1 cellular context compared by ENCODE assay signal in the genomic region with DNA sequence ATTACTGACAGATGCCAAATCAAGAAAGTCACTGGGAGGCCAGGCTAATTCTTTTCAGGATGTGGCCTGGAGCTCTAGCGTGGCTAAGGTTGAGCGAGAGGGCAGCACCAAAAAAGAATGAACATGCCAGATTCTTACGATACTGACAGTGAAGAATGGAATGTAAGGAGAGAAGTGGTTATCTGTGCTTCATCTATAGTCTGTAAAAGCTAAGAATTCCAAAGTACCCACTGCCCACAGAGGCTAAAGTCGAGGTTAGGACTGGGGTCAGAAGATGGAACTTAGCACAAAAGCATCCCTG.
TF ChIP-seq lines count a peak whose summit lies in the region.

No MANE protein-coding gene starts in this region.

TF ChIP-seq in GM23338, 12 proteins besides CTCF, POLR2A, EP300 and RAD21:
- no peak for TF ChIP-seq NANOG (IDR thresholded peaks at IDR 0.05; ENCODE audit: borderline replicate concordance)
- no peak for TF ChIP-seq EZH2phosphoT487 (IDR thresholded peaks at IDR 0.05; ENCODE audit: unreplicated experiment)
- TF ChIP-seq JUNB (IDR thresholded peaks at IDR 0.05; ENCODE audit: unreplicated experiment) = no peak
- no peak for TF ChIP-seq ZNF331 (CRISPR knock-in tag; IDR thresholded peaks at IDR 0.05; ENCODE audit: low read depth)
- TF ChIP-seq POLR2AphosphoS5 (IDR thresholded peaks at IDR 0.05; ENCODE audit: low read depth) = no peak
- no peak for TF ChIP-seq EZH2 (IDR thresholded peaks at IDR 0.05; ENCODE audit: low read depth, unreplicated experiment)
- TF ChIP-seq ZNF114 (CRISPR knock-in tag; IDR thresholded peaks at IDR 0.05) = no peak
- TF ChIP-seq, protein P1, sequence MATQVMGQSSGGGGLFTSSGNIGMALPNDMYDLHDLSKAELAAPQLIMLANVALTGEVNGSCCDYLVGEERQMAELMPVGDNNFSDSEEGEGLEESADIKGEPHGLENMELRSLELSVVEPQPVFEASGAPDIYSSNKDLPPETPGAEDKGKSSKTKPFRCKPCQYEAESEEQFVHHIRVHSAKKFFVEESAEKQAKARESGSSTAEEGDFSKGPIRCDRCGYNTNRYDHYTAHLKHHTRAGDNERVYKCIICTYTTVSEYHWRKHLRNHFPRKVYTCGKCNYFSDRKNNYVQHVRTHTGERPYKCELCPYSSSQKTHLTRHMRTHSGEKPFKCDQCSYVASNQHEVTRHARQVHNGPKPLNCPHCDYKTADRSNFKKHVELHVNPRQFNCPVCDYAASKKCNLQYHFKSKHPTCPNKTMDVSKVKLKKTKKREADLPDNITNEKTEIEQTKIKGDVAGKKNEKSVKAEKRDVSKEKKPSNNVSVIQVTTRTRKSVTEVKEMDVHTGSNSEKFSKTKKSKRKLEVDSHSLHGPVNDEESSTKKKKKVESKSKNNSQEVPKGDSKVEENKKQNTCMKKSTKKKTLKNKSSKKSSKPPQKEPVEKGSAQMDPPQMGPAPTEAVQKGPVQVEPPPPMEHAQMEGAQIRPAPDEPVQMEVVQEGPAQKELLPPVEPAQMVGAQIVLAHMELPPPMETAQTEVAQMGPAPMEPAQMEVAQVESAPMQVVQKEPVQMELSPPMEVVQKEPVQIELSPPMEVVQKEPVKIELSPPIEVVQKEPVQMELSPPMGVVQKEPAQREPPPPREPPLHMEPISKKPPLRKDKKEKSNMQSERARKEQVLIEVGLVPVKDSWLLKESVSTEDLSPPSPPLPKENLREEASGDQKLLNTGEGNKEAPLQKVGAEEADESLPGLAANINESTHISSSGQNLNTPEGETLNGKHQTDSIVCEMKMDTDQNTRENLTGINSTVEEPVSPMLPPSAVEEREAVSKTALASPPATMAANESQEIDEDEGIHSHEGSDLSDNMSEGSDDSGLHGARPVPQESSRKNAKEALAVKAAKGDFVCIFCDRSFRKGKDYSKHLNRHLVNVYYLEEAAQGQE (IDR thresholded peaks at IDR 0.05; ENCODE audit: unreplicated experiment) = no peak
- no peak for TF ChIP-seq STAT1 (IDR thresholded peaks at IDR 0.05; ENCODE audit: unreplicated experiment)
- TF ChIP-seq, protein P2, sequence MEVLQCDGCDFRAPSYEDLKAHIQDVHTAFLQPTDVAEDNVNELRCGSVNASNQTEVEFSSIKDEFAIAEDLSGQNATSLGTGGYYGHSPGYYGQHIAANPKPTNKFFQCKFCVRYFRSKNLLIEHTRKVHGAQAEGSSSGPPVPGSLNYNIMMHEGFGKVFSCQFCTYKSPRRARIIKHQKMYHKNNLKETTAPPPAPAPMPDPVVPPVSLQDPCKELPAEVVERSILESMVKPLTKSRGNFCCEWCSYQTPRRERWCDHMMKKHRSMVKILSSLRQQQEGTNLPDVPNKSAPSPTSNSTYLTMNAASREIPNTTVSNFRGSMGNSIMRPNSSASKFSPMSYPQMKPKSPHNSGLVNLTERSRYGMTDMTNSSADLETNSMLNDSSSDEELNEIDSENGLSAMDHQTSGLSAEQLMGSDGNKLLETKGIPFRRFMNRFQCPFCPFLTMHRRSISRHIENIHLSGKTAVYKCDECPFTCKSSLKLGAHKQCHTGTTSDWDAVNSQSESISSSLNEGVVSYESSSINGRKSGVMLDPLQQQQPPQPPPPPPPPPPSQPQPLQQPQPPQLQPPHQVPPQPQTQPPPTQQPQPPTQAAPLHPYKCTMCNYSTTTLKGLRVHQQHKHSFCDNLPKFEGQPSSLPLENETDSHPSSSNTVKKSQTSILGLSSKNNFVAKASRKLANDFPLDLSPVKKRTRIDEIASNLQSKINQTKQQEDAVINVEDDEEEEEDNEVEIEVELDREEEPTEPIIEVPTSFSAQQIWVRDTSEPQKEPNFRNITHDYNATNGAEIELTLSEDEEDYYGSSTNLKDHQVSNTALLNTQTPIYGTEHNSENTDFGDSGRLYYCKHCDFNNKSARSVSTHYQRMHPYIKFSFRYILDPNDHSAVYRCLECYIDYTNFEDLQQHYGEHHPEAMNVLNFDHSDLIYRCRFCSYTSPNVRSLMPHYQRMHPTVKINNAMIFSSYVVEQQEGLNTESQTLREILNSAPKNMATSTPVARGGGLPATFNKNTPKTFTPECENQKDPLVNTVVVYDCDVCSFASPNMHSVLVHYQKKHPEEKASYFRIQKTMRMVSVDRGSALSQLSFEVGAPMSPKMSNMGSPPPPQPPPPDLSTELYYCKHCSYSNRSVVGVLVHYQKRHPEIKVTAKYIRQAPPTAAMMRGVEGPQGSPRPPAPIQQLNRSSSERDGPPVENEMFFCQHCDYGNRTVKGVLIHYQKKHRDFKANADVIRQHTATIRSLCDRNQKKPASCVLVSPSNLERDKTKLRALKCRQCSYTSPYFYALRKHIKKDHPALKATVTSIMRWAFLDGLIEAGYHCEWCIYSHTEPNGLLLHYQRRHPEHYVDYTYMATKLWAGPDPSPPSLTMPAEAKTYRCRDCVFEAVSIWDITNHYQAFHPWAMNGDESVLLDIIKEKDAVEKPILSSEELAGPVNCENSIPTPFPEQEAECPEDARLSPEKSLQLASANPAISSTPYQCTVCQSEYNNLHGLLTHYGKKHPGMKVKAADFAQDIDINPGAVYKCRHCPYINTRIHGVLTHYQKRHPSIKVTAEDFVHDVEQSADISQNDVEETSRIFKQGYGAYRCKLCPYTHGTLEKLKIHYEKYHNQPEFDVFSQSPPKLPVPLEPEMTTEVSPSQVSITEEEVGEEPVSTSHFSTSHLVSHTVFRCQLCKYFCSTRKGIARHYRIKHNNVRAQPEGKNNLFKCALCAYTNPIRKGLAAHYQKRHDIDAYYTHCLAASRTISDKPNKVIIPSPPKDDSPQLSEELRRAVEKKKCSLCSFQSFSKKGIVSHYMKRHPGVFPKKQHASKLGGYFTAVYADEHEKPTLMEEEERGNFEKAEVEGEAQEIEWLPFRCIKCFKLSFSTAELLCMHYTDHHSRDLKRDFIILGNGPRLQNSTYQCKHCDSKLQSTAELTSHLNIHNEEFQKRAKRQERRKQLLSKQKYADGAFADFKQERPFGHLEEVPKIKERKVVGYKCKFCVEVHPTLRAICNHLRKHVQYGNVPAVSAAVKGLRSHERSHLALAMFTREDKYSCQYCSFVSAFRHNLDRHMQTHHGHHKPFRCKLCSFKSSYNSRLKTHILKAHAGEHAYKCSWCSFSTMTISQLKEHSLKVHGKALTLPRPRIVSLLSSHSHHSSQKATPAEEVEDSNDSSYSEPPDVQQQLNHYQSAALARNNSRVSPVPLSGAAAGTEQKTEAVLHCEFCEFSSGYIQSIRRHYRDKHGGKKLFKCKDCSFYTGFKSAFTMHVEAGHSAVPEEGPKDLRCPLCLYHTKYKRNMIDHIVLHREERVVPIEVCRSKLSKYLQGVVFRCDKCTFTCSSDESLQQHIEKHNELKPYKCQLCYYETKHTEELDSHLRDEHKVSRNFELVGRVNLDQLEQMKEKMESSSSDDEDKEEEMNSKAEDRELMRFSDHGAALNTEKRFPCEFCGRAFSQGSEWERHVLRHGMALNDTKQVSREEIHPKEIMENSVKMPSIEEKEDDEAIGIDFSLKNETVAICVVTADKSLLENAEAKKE (CRISPR knock-in tag; IDR thresholded peaks at IDR 0.05) = no peak
- TF ChIP-seq, protein P3, sequence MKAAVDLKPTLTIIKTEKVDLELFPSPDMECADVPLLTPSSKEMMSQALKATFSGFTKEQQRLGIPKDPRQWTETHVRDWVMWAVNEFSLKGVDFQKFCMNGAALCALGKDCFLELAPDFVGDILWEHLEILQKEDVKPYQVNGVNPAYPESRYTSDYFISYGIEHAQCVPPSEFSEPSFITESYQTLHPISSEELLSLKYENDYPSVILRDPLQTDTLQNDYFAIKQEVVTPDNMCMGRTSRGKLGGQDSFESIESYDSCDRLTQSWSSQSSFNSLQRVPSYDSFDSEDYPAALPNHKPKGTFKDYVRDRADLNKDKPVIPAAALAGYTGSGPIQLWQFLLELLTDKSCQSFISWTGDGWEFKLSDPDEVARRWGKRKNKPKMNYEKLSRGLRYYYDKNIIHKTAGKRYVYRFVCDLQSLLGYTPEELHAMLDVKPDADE (IDR thresholded peaks at IDR 0.05) = no peak
- no peak for TF ChIP-seq CREB1 (CRISPR knock-in tag; IDR thresholded peaks at IDR 0.05; ENCODE audit: low read depth)
